ENCODE assay signal across 1 cellular context in genomic region chr2:44126106-44126797, GRCh38.
TF ChIP-seq lines count a peak whose summit lies in the region.

No MANE protein-coding gene starts in this region.

TF ChIP-seq in K562, 482 proteins besides CTCF, POLR2A, EP300 and RAD21 (continued from another document):
- TF ChIP-seq ZBTB40 (IDR thresholded peaks at IDR 0.05), result no peak
- no peak for TF ChIP-seq ZBTB40 (CRISPR knock-in tag; IDR thresholded peaks at IDR 0.05)
- TF ChIP-seq BDP1 (IDR thresholded peaks at IDR 0.05; ENCODE audit: insufficient read depth, insufficient read length), result no peak
- TF ChIP-seq ZNF316 (IDR thresholded peaks at IDR 0.05), result no peak
- no peak for TF ChIP-seq U2AF1 (optimal IDR thresholded peaks at IDR 0.05; ENCODE audit: low read depth, low read length)
- TF ChIP-seq PML (IDR thresholded peaks at IDR 0.05; ENCODE audit: low read length), result no peak
- no peak for TF ChIP-seq RUNX1 (IDR thresholded peaks at IDR 0.05; ENCODE audit: low read depth)
- TF ChIP-seq JUNB (CRISPR knock-in tag; conservative IDR thresholded peaks at IDR 0.05), result no peak
- no peak for TF ChIP-seq HLTF (IDR thresholded peaks at IDR 0.05)
- peak; percentile 91 for TF ChIP-seq PKNOX1 (IDR thresholded peaks at IDR 0.05)
- no peak for TF ChIP-seq ZFP30 (CRISPR knock-in tag; IDR thresholded peaks at IDR 0.05; ENCODE audit: borderline replicate concordance)
- TF ChIP-seq ATF2 (CRISPR knock-in tag; IDR thresholded peaks at IDR 0.05), result no peak
- TF ChIP-seq HDAC3 (IDR thresholded peaks at IDR 0.05; ENCODE audit: borderline replicate concordance, partially characterized antibody), result no peak
- no peak for TF ChIP-seq CCAR2 (IDR thresholded peaks at IDR 0.05; ENCODE audit: low read depth, low read length)
- TF ChIP-seq ATF3 (IDR thresholded peaks at IDR 0.05), result no peak
- TF ChIP-seq ATF3 (CRISPR knock-in tag; conservative IDR thresholded peaks at IDR 0.05), result no peak
- peak; percentile 75 for TF ChIP-seq MEIS2 (IDR thresholded peaks at IDR 0.05; ENCODE audit: partially characterized antibody)
- TF ChIP-seq CSDE1 (IDR thresholded peaks at IDR 0.05), result no peak
